8 cellular contexts compared by ENCODE assay signal in genomic region chr17:81513669-81514484, GRCh38. TPM values are rescaled to one million over a fixed set of nuclear protein-coding genes. Genes with fewer than 3 reads are reported as not detected.
DNase-seq lines count a peak whose midpoint lies in the region; ATAC-seq and TF ChIP-seq lines count a peak whose summit lies in the region.

No MANE protein-coding gene starts in this region.

- no peaks in the 10 kb centered on the region for H3K27me3 Mint-ChIP-seq in activated CD8-positive, alpha-beta T cell treated with anti-CD3 and anti-CD28 coated beads for 36 hours
- H3K27me3 Mint-ChIP-seq in mesothelial cell of epicardium (ENCODE audit: low read depth): peaks cover 4% of the 10 kb centered on the region

- peaks cover 37% of the 10 kb centered on the region for H3K36me3 Mint-ChIP-seq in activated CD8-positive, alpha-beta T cell treated with anti-CD3 and anti-CD28 coated beads for 36 hours (ENCODE audit: low read depth)
- H3K36me3 Mint-ChIP-seq in mesothelial cell of epicardium: peaks cover 33% of the 10 kb centered on the region

- peak overlapping the region; percentile 91 for H3K27ac Mint-ChIP-seq in activated CD8-positive, alpha-beta T cell treated with anti-CD3 and anti-CD28 coated beads for 36 hours
- H3K27ac Mint-ChIP-seq in mesothelial cell of epicardium: peak overlapping the region; percentile 98

- H3K36me3 ChIP-seq in suprapubic skin: peaks cover 20% of the 10 kb centered on the region

- CTCF ChIA-PET in activated CD8-positive, alpha-beta T cell treated with anti-CD3 and anti-CD28 coated beads for 36 hours (lab: Charles Lee): interaction anchor here (1.2 kb wide), 1 partner anchor 29 kb away, joined by 4 read pairs; no protein-coding TSS in a partner anchor

- POLR2A ChIA-PET in activated CD8-positive, alpha-beta T cell treated with anti-CD3 and anti-CD28 coated beads for 36 hours (lab: Charles Lee): interaction anchor here (0.5 to 4.5 kb wide), 8 partner anchors 12 to 275 kb away, joined by 3 to 33 read pairs (median 3); partner anchors contain the start of genes FAAP100, NDUFAF8, SLC38A10 and TEPSIN

- peak overlapping the region; percentile 95 for H3K27ac ChIP-seq in suprapubic skin

- ATAC-seq in activated CD8-positive, alpha-beta T cell treated with anti-CD3 and anti-CD28 coated beads for 36 hours: peak; percentile 4
- no peak for ATAC-seq in HG03457 (IDR thresholded peaks at IDR 0.05; ENCODE audit: unreplicated experiment)

- no peaks in the 10 kb centered on the region for H3K9me3 Mint-ChIP-seq in activated CD8-positive, alpha-beta T cell treated with anti-CD3 and anti-CD28 coated beads for 36 hours
- H3K9me3 Mint-ChIP-seq in mesothelial cell of epicardium: no peaks in the 10 kb centered on the region

- no peaks in the 10 kb centered on the region for H3K9me3 ChIP-seq in suprapubic skin

- H3K4me3 ChIP-seq in NB4 (ENCODE audit: low read depth, low read length) (peak overlapping the region; percentile 38), suprapubic skin (peak overlapping the region; percentile 96)

- TF ChIP-seq CTCF in NB4 (IDR thresholded peaks at IDR 0.05; ENCODE audit: low read depth, low read length): no peak
- TF ChIP-seq CTCF in activated CD8-positive, alpha-beta T cell treated with anti-CD3 and anti-CD28 coated beads for 36 hours (IDR thresholded peaks at IDR 0.05): no peak
- no peak for TF ChIP-seq CTCF in mesothelial cell of epicardium (IDR thresholded peaks at IDR 0.05; ENCODE audit: unreplicated experiment)
- TF ChIP-seq CTCF in suprapubic skin (IDR thresholded peaks at IDR 0.05): no peak

- peak; percentile 61 to 81 for DNase-seq in NCI-H2081 (lab: John Stamatoyannopoulos, UW)
- DNase-seq in NCI-H2081 treated with DMSO at 0.1 percent for 48 hours (lab: John Stamatoyannopoulos, UW): no peak
- DNase-seq in NB4 (ENCODE audit: low read depth): peak; percentile 66
- peak; percentile 67 for DNase-seq in activated CD8-positive, alpha-beta T cell treated with anti-CD3 and anti-CD28 coated beads for 36 hours
- DNase-seq in epidermal melanocyte (ENCODE audit: insufficient read length, low spot score): peak; percentile 57
- DNase-seq in mesothelial cell of epicardium (ENCODE audit: low spot score in 2 of 2, unreplicated experiment in 2 of 2): peak; percentile 56 to 77
- DNase-seq in suprapubic skin (ENCODE audit: low spot score in 2 of 2): peak; percentile 86 to 92

- H3K4me3 Mint-ChIP-seq in activated CD8-positive, alpha-beta T cell treated with anti-CD3 and anti-CD28 coated beads for 36 hours: peak overlapping the region; percentile 85
- H3K4me3 Mint-ChIP-seq in mesothelial cell of epicardium: peak overlapping the region; percentile 77

- H3K27me3 ChIP-seq in suprapubic skin: no peaks in the 10 kb centered on the region

- TF ChIP-seq EP300 in suprapubic skin (IDR thresholded peaks at IDR 0.05): no peak

- H3K4me1 ChIP-seq in suprapubic skin: peaks cover 79% of the 10 kb centered on the region

- WGBS in suprapubic skin: 0% methylated on average over 14 of the region's 70 CpGs

- TF ChIP-seq POLR2A in NB4 (IDR thresholded peaks at IDR 0.05; ENCODE audit: extremely low read depth, insufficient read length): no peak
- no peak for TF ChIP-seq POLR2A in suprapubic skin (IDR thresholded peaks at IDR 0.05)

- intact Hi-C loops in activated CD8-positive, alpha-beta T cell treated with anti-CD3 and anti-CD28 coated beads for 36 hours (cut with micrococcal nuclease): no loop called here

- peaks cover 31% of the 10 kb centered on the region for H3K4me1 Mint-ChIP-seq in activated CD8-positive, alpha-beta T cell treated with anti-CD3 and anti-CD28 coated beads for 36 hours (ENCODE audit: low read depth)
- H3K4me1 Mint-ChIP-seq in mesothelial cell of epicardium: peaks cover 43% of the 10 kb centered on the region

RNA-seq across cellular contexts. Expression of gene ACTG1, which starts 1.3 kb away (rescaled TPM):
- 1,000 to 10,000 TPM; 4,606 to 4,756 TPM for total RNA-seq in activated CD8-positive, alpha-beta T cell treated with anti-CD3 and anti-CD28 coated beads for 36 hours
- total RNA-seq in mesothelial cell of epicardium (4,391 to 4,678 TPM (median 4,589 TPM) in 3 replicates), suprapubic skin (1,000 to 10,000 TPM; 2,659 to 6,485 (median 4,163) TPM)

RNA-seq across cellular contexts. Expression of gene FSCN2, which starts 14.3 kb away (rescaled TPM):
- total RNA-seq in activated CD8-positive, alpha-beta T cell treated with anti-CD3 and anti-CD28 coated beads for 36 hours: under 1 TPM in 1 of 2 experiments, not detected in 1; 0.32 TPM
- total RNA-seq in mesothelial cell of epicardium (13.0 to 17.3 TPM (median 13.3 TPM) in 3 replicates), suprapubic skin (1 to 10 TPM in 3 of 4 donors, under 1 TPM in 1; 0.52 to 4.7 (median 3.3) TPM)

RNA-seq across cellular contexts. Expression of gene FAAP100, which starts 38.3 kb away (rescaled TPM):
- 10 to 100 TPM; 40.5 to 42.7 TPM for total RNA-seq in activated CD8-positive, alpha-beta T cell treated with anti-CD3 and anti-CD28 coated beads for 36 hours
- 35.4 to 37.2 TPM (median 36.0 TPM) in 3 replicates for total RNA-seq in mesothelial cell of epicardium
- total RNA-seq in suprapubic skin: 10 to 100 TPM; 33.0 to 44.2 (median 37.7) TPM
